In genomic region chr15:63277044-63277892, GRCh38 we compare ENCODE assay signal across 8 cellular contexts. TPM values are rescaled to one million over a fixed set of nuclear protein-coding genes. Genes with fewer than 3 reads are reported as not detected.
DNase-seq lines count a peak whose midpoint lies in the region; ATAC-seq, FAIRE-seq and TF ChIP-seq lines count a peak whose summit lies in the region.

APH1B (plus strand) TSS chr15:63277605; CDS start chr15:63277624, 19 bp downstream.

- peak; percentile 95 for TF ChIP-seq POLR2A in A549 (IDR thresholded peaks at IDR 0.05; ENCODE audit: low read length)
- TF ChIP-seq POLR2A in lower leg skin (IDR thresholded peaks at IDR 0.05), result no peak

- TF ChIP-seq CTCF in A549 (IDR thresholded peaks at IDR 0.05), result no peak
- peak in 3 of 56 donors; percentile 10 to 15 (median 13) for TF ChIP-seq CTCF in dorsolateral prefrontal cortex (IDR thresholded peaks at IDR 0.05 in 54 of 56, conservative IDR thresholded peaks at IDR 0.05 in 2 of 56; ENCODE audit: low read depth in 1 of 56, partially characterized antibody in 56 of 56)
- no peak for TF ChIP-seq CTCF in lower leg skin (IDR thresholded peaks at IDR 0.05)

- TF ChIP-seq RAD21 in A549 (conservative IDR thresholded peaks at IDR 0.05 in 1 of 2, IDR thresholded peaks at IDR 0.05 in 1 of 2), result peak; percentile 12 to 38; a peak in 3 of 5 replicates

- H3K27me3 ChIP-seq in dorsolateral prefrontal cortex, result no peaks in the 10 kb centered on the region

- H3K4me2 ChIP-seq in A549, result peak within 1 kb of the TSS; percentile 84

- POLR2A ChIA-PET in A549 (lab: Yijun Ruan, JAX), result interaction anchor here (0.6 to 3.0 kb wide), 17 partner anchors 38 to 1525 kb away, joined by 3 to 24 read pairs (median 4); partner anchors contain the start of genes RAB8B and RPS27L

- CTCF ChIA-PET in A549 (lab: Yijun Ruan, JAX), result interaction anchor here (0.7 to 2.4 kb wide), 8 partner anchors 12 to 189 kb away, joined by 3 to 9 read pairs (median 4); partner anchors contain the start of gene RPS27L

- WGBS in A549 (ENCODE audit: missing lambda C conversion rate), result under 1% methylated on average over 23 of the region's 102 CpGs
- WGBS in lower leg skin, 2 donors, result 0 to 1% methylated on average over 45 to 51 of the region's 102 CpGs

- peak within 1 kb of the TSS; percentile 92 for H3K4me3 ChIP-seq in A549
- peak within 1 kb of the TSS; percentile 66 to 98 (median 90) for H3K4me3 ChIP-seq in dorsolateral prefrontal cortex
- H3K4me3 ChIP-seq in lower leg skin (ENCODE audit: low read depth, poor library complexity, severe bottlenecking), result peak within 1 kb of the TSS; percentile 77

- ATAC-seq in A549, result peak; percentile 94
- peak; percentile 56 for ATAC-seq in GM18858 (IDR thresholded peaks at IDR 0.05; ENCODE audit: unreplicated experiment)
- ATAC-seq in HG03135 (IDR thresholded peaks at IDR 0.05; ENCODE audit: unreplicated experiment), result peak; percentile 65

- DNase-seq in A549 (ENCODE audit: low read depth in 1 of 2, low spot score in 1 of 2) (peak; percentile 69 to 83), NCI-H526 (lab: John Stamatoyannopoulos, UW) (peak; percentile 71 to 95), dorsolateral prefrontal cortex (peak; percentile 52 to 84 (median 75)), lower leg skin (ENCODE audit: low spot score in 2 of 2) (peak; percentile 78 to 97)
- DNase-seq in activated CD4-positive, alpha-beta T cell treated with anti-CD3 and anti-CD28 coated beads, Interleukin-2, amount 50 U/mL, for 4 hours, result peak; percentile 66 to 69
- peak; percentile 54 to 69 (median 61) for DNase-seq in stimulated activated CD4-positive, alpha-beta T cell treated with anti-CD3 and anti-CD28 coated beads, TNF-alpha, amount 100 ng/mL, for 1 hour (ENCODE audit: low read depth in 3 of 3, low spot score in 1 of 3)

- H3K4me1 ChIP-seq in A549, result peaks cover 24% of the 10 kb centered on the region

- intact Hi-C loops in dorsolateral prefrontal cortex (cut with DNase I), result loop anchor here (2.0 to 10.0 kb wide), 3 partner anchors 86 to 232 kb away; partner anchors contain the start of genes RAB8B (in 1 of the 2) and TPM1 (in 1 of the 2)
- intact Hi-C loops in lower leg skin (cut with DNase I; ENCODE audit: low total_unique reads), result no loop called here

- peak in 1 of 2 experiments; percentile 22; a peak in 1 of 5 replicates for TF ChIP-seq EP300 in A549 (IDR thresholded peaks at IDR 0.05)

- FAIRE-seq in A549 (lab: Jason Lieb, UNC), result no peak

- H3K9me3 ChIP-seq in A549, result no peaks in the 10 kb centered on the region; the same call in 2 of the 3 replicates

- H3K27ac ChIP-seq in A549, result peak within 1 kb of the TSS; percentile 88 to 94
- peak within 1 kb of the TSS; percentile 60 to 97 (median 90) for H3K27ac ChIP-seq in dorsolateral prefrontal cortex

TF ChIP-seq in A549, 52 proteins besides CTCF, POLR2A, EP300 and RAD21 (continues in another document):
- TF ChIP-seq JUNB (IDR thresholded peaks at IDR 0.05) (no peak), REST (IDR thresholded peaks at IDR 0.05) (no peak), HOXA7 (CRISPR knock-in tag; IDR thresholded peaks at IDR 0.05) (no peak), KDM5A (IDR thresholded peaks at IDR 0.05) (no peak), JUN (IDR thresholded peaks at IDR 0.05) (peak in 1 of 2 experiments; percentile 97; a peak in 4 of 5 replicates), PBX3 (IDR thresholded peaks at IDR 0.05) (no peak), EHMT2 (IDR thresholded peaks at IDR 0.05; ENCODE audit: low read depth) (no peak), PHF8 (IDR thresholded peaks at IDR 0.05; ENCODE audit: borderline replicate concordance, low read depth) (peak; percentile 67), NFE2L2 (conservative IDR thresholded peaks at IDR 0.05; ENCODE audit: low read length) (no peak), SMC3 (IDR thresholded peaks at IDR 0.05) (peak; percentile 37; the same call in 2 of the 3 replicates), MAFK (IDR thresholded peaks at IDR 0.05; ENCODE audit: partially characterized antibody) (no peak), CHD2 (IDR thresholded peaks at IDR 0.05; ENCODE audit: low read length, partially characterized antibody) (no peak), HOXB5 (CRISPR knock-in tag; IDR thresholded peaks at IDR 0.05) (no peak), TP53 (CRISPR knock-in tag; IDR thresholded peaks at IDR 0.05) (no peak), MAZ (IDR thresholded peaks at IDR 0.05; ENCODE audit: borderline replicate concordance, low read depth, low read length) (no peak), RNF2 (IDR thresholded peaks at IDR 0.05; ENCODE audit: borderline replicate concordance, low read depth) (no peak)
- TF ChIP-seq, protein P1, sequence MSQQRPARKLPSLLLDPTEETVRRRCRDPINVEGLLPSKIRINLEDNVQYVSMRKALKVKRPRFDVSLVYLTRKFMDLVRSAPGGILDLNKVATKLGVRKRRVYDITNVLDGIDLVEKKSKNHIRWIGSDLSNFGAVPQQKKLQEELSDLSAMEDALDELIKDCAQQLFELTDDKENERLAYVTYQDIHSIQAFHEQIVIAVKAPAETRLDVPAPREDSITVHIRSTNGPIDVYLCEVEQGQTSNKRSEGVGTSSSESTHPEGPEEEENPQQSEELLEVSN (IDR thresholded peaks at IDR 0.05; ENCODE audit: borderline replicate concordance, low read depth), result peak; percentile 64; the same call in 1 of the 2 replicates
- TF ChIP-seq, protein P2, sequence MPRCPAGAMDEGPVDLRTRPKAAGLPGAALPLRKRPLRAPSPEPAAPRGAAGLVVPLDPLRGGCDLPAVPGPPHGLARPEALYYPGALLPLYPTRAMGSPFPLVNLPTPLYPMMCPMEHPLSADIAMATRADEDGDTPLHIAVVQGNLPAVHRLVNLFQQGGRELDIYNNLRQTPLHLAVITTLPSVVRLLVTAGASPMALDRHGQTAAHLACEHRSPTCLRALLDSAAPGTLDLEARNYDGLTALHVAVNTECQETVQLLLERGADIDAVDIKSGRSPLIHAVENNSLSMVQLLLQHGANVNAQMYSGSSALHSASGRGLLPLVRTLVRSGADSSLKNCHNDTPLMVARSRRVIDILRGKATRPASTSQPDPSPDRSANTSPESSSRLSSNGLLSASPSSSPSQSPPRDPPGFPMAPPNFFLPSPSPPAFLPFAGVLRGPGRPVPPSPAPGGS (IDR thresholded peaks at IDR 0.05), result peak; percentile 82; the same call in 2 of the 3 replicates
- TF ChIP-seq, protein P3, sequence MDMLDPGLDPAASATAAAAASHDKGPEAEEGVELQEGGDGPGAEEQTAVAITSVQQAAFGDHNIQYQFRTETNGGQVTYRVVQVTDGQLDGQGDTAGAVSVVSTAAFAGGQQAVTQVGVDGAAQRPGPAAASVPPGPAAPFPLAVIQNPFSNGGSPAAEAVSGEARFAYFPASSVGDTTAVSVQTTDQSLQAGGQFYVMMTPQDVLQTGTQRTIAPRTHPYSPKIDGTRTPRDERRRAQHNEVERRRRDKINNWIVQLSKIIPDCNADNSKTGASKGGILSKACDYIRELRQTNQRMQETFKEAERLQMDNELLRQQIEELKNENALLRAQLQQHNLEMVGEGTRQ (IDR thresholded peaks at IDR 0.05), result no peak
- TF ChIP-seq, protein P4, sequence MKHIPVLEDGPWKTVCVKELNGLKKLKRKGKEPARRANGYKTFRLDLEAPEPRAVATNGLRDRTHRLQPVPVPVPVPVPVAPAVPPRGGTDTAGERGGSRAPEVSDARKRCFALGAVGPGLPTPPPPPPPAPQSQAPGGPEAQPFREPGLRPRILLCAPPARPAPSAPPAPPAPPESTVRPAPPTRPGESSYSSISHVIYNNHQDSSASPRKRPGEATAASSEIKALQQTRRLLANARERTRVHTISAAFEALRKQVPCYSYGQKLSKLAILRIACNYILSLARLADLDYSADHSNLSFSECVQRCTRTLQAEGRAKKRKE (CRISPR knock-in tag; IDR thresholded peaks at IDR 0.05; ENCODE audit: low read depth), result no peak

RNA-seq across cellular contexts. Expression of gene APH1B, which starts in this region (rescaled TPM):
- polyA plus RNA-seq in A549 (2011; rRNA removed) (25.3 and 28.5 TPM in 2 replicates), A549 (2017; fragmentation: RNase III; extraction: RNeasy Plus Mini Kit Qiagen cat#74134 plus additional on column Dnase treatment) (14.0 to 19.8 TPM (median 16.4 TPM) in 3 replicates)
- polyA plus RNA-seq in A549 (2012; cell fraction: cytosol; rRNA removed), result 6.0 and 9.1 TPM in 2 replicates
- polyA plus RNA-seq in A549 (2012; cell fraction: nucleus; rRNA removed), result 6.6 and 10.3 TPM in 2 replicates
- 28.0 and 37.2 TPM in 2 replicates for polyA minus RNA-seq in A549 (2011; rRNA and poly(A)+ RNA removed)
- total RNA-seq in dorsolateral prefrontal cortex (10 to 100 TPM; 12.8 to 48.9 (median 28.4) TPM), lower leg skin (1 to 10 TPM; 4.6 to 8.1 (median 6.5) TPM)

Comparison
In these comparisons a context has a peak if more than half of its experiments do, and no peak if none do; other contexts are left out.
1. Peak in every context shown above with its lines: DNase-seq, ATAC-seq, H3K4me3 ChIP-seq and H3K27ac ChIP-seq.